In genomic region chr6:41730531-41731436, GRCh38 we compare ENCODE assay signal across 9 cellular contexts. TPM values are rescaled to one million over a fixed set of nuclear protein-coding genes. Genes with fewer than 3 reads are reported as not detected.
DNase-seq lines count a peak whose midpoint lies in the region; ATAC-seq, FAIRE-seq and TF ChIP-seq lines count a peak whose summit lies in the region.
"Had no signal": no experiment of that assay in that cellular context is flagged by ENCODE, and none has a peak within 500 bp of the region (broad histone marks: within the 10 kb centered on the region; RNA-seq: fewer than 3 reads in every experiment).

No MANE protein-coding gene starts in this region.

- 60% methylated on average over 1 of the region's 9 CpGs; no CpG with 5 or more reads in 1 of the 2 experiments for WGBS in IMR-90 (ENCODE audit: extremely low coverage in 2 of 2, insufficient read length in 1 of 2), 2 experiments
- 8% methylated on average over 9 of the region's 9 CpGs for WGBS in K562 (ENCODE audit: insufficient coverage, low coverage, missing lambda C conversion rate)
- WGBS in neuronal stem cell (ENCODE audit: extremely low coverage in 2 of 2, insufficient read length in 2 of 2, insufficient replicate concordance in 1 of 2), 2 donors: no CpG with 5 or more reads among the region's 9 CpGs

- H2AK5ac ChIP-seq in IMR-90 (ENCODE audit: low read depth, low read length) (peak overlapping the region; percentile 44), neuronal stem cell (ENCODE audit: low read depth, low read length) (no peak overlapping the region)

- no peaks in the 10 kb centered on the region for H3K9me3 ChIP-seq in DOHH2 (ENCODE audit: control insufficient read depth, insufficient read depth, low read length)
- H3K9me3 ChIP-seq in IMR-90 (ENCODE audit: control insufficient read depth, insufficient read depth, low read length): no peaks in the 10 kb centered on the region
- no peaks in the 10 kb centered on the region for H3K9me3 ChIP-seq in K562 (replicated peaks; ENCODE audit: control insufficient read depth, insufficient read depth, low read depth, low read length)
- H3K9me3 ChIP-seq in neuronal stem cell (replicated peaks in 1 of 2; ENCODE audit: control insufficient read depth in 2 of 2, insufficient read depth in 1 of 2, low read depth in 1 of 2, low read length in 2 of 2): no peaks in the 10 kb centered on the region
- H3K9me3 ChIP-seq: colonic mucosa had no signal

- peaks cover 38% of the 10 kb centered on the region for H3K36me3 ChIP-seq in DOHH2 (ENCODE audit: control insufficient read depth, low read length)
- H3K36me3 ChIP-seq in IMR-90 (ENCODE audit: control insufficient read depth, insufficient read depth, low read length): no peaks in the 10 kb centered on the region
- no peaks in the 10 kb centered on the region for H3K36me3 ChIP-seq in K562 (ENCODE audit: control insufficient read depth, insufficient read depth, low read length)
- no peaks in the 10 kb centered on the region for H3K36me3 ChIP-seq in neuronal stem cell (replicated peaks in 1 of 2; ENCODE audit: control insufficient read depth in 2 of 2, insufficient read depth in 2 of 2, low read length in 2 of 2)
- H3K36me3 ChIP-seq: colonic mucosa had no signal

- H2BK15ac ChIP-seq in IMR-90 (ENCODE audit: low read depth, low read length): no peak overlapping the region
- no peak overlapping the region for H2BK15ac ChIP-seq in neuronal stem cell (ENCODE audit: low read length)

- peak overlapping the region; percentile 23 for H2AK9ac ChIP-seq in IMR-90 (replicated peaks; ENCODE audit: low read depth, low read length, poor library complexity)

- DNase-seq in IMR-90: no peak
- DNase-seq in K562 (ENCODE audit: extremely low read depth in 1 of 4, low spot score in 3 of 4): no peak
- DNase-seq in neuronal stem cell (ENCODE audit: low spot score): no peak
- no peak for DNase-seq in stimulated activated naive CD4-positive, alpha-beta T cell treated with Interleukin-2 at 50 U/mL for 16 hours (lab: John Stamatoyannopoulos, UW)
- DNase-seq: colonic mucosa had no signal

- no peak overlapping the region for H2BK12ac ChIP-seq in neuronal stem cell (ENCODE audit: low read length)

- H3K18ac ChIP-seq in IMR-90 (ENCODE audit: low read depth, low read length) (no peak overlapping the region), neuronal stem cell (ENCODE audit: low read length) (no peak overlapping the region)

- no peak overlapping the region for H3K9ac ChIP-seq in IMR-90 (ENCODE audit: low read depth, low read length)
- H3K9ac ChIP-seq in K562 (ENCODE audit: insufficient read depth in 1 of 2, low read depth in 2 of 2, low read length in 2 of 2): no peak overlapping the region; a peak in 1 of 4 replicates
- no peak overlapping the region for H3K9ac ChIP-seq in neuronal stem cell (ENCODE audit: low read depth, low read length, poor library complexity)

- TF ChIP-seq CTCF in DOHH2 (IDR thresholded peaks at IDR 0.05; ENCODE audit: low read depth, low read length, poor library complexity, severe bottlenecking): no peak
- no peak for TF ChIP-seq CTCF in IMR-90 (conservative IDR thresholded peaks at IDR 0.05; ENCODE audit: low read depth, low read length)
- TF ChIP-seq CTCF in K562 (IDR thresholded peaks at IDR 0.05 in 2 of 3, conservative IDR thresholded peaks at IDR 0.05 in 1 of 3; ENCODE audit: insufficient read depth in 2 of 3, low read depth in 1 of 3, low read length in 3 of 3): no peak

- peaks cover 79% of the 10 kb centered on the region for H3K4me1 ChIP-seq in DOHH2 (ENCODE audit: control insufficient read depth, low read length)
- peaks cover 18% of the 10 kb centered on the region for H3K4me1 ChIP-seq in IMR-90 (ENCODE audit: control insufficient read depth, insufficient read depth, low read length)
- peaks cover 2 to 34% of the 10 kb centered on the region in 2 experiments for H3K4me1 ChIP-seq in K562 (replicated peaks in 1 of 2; ENCODE audit: control insufficient read depth in 2 of 2, insufficient read depth in 2 of 2, low read length in 2 of 2)
- H3K4me1 ChIP-seq in neuronal stem cell (ENCODE audit: control insufficient read depth in 2 of 2, insufficient read depth in 1 of 2, low read depth in 1 of 2, low read length in 2 of 2): peaks cover 8 to 14% of the 10 kb centered on the region in 2 donors

- ATAC-seq in IMR-90 (ENCODE audit: low read depth): no peak
- no peak for ATAC-seq in K562
- ATAC-seq in esophagus mucosa: no peak
- ATAC-seq in HG02588 (IDR thresholded peaks at IDR 0.05; ENCODE audit: unreplicated experiment): no peak
- no peak for ATAC-seq in GM21825 (IDR thresholded peaks at IDR 0.05; ENCODE audit: unreplicated experiment)

- no peak overlapping the region for H2BK120ac ChIP-seq in IMR-90 (ENCODE audit: low read depth, low read length)
- H2BK120ac ChIP-seq in neuronal stem cell (ENCODE audit: low read depth, low read length): no peak overlapping the region

- TF ChIP-seq POLR2A in IMR-90 (IDR thresholded peaks at IDR 0.05; ENCODE audit: low read depth, low read length) (no peak), K562 (conservative IDR thresholded peaks at IDR 0.05) (no peak)

- 0 out of 2 replicates have a peak overlapping the region, but pooled peaks have one; percentile 23 for H3K14ac ChIP-seq in IMR-90 (replicated peaks; ENCODE audit: low read depth, low read length)
- H3K14ac ChIP-seq in neuronal stem cell (ENCODE audit: low read length): peak overlapping the region; percentile 9

- H4K8ac ChIP-seq in IMR-90 (ENCODE audit: low read depth in 2 of 2, low read length in 2 of 2) (no peak overlapping the region; a peak in 1 of 4 replicates), neuronal stem cell (ENCODE audit: low read depth, low read length) (no peak overlapping the region)

- no peak for TF ChIP-seq EP300 in K562 (IDR thresholded peaks at IDR 0.05; ENCODE audit: low read length)

- CTCF ChIA-PET in IMR-90 (lab: Yijun Ruan, JAX): no interaction called here
- CTCF ChIA-PET in K562 (lab: Yijun Ruan, JAX; ENCODE audit: low intra/inter-chr PET ratio): no interaction called here

- H4K5ac ChIP-seq in IMR-90 (ENCODE audit: low read depth, low read length): no peak overlapping the region

- no peak for FAIRE-seq in K562 (lab: Jason Lieb, UNC)

- H3K4me3 ChIP-seq in DOHH2 (ENCODE audit: low read length): peak overlapping the region; percentile 96
- H3K4me3 ChIP-seq in IMR-90 (ENCODE audit: insufficient read depth, low read depth, low read length): no peak overlapping the region
- no peak overlapping the region for H3K4me3 ChIP-seq in K562
- H3K4me3 ChIP-seq in neuronal stem cell (ENCODE audit: low read length in 2 of 2): peak overlapping the region in 1 of 2 donors; percentile 25
- H3K4me3 ChIP-seq: colonic mucosa had no signal

- H4K91ac ChIP-seq in IMR-90 (ENCODE audit: insufficient read depth, low read depth, low read length): no peak overlapping the region
- no peak overlapping the region for H4K91ac ChIP-seq in neuronal stem cell (ENCODE audit: low read depth, low read length, poor library complexity)

- no peaks in the 10 kb centered on the region for H3K9me2 ChIP-seq in DOHH2 (replicated peaks; ENCODE audit: control insufficient read depth, low read length)

- peaks cover 6 to 23% of the 10 kb centered on the region in 2 experiments; a peak in 2 of 4 replicates for H3K79me1 ChIP-seq in IMR-90 (ENCODE audit: low read depth in 1 of 2, low read length in 2 of 2)
- no peaks in the 10 kb centered on the region for H3K79me1 ChIP-seq in neuronal stem cell (ENCODE audit: low read depth, low read length)

- H3F3A ChIP-seq in DOHH2 (ENCODE audit: control insufficient read depth, insufficient read depth): peaks cover 3% of the 10 kb centered on the region; the same call in 1 of the 2 replicates

- H2AFZ ChIP-seq in IMR-90 (replicated peaks; ENCODE audit: low read length, poor library complexity): peak overlapping the region; percentile 8
- H2AFZ ChIP-seq in K562 (ENCODE audit: low read depth, low read length): no peak overlapping the region
- H2AFZ ChIP-seq in neuronal stem cell (ENCODE audit: low read length): no peak overlapping the region

- H3K56ac ChIP-seq in IMR-90 (ENCODE audit: extremely low read depth, insufficient read depth, low read length): no peak overlapping the region

- H3K79me2 ChIP-seq in DOHH2 (ENCODE audit: control insufficient read depth, low read length): peaks cover 79% of the 10 kb centered on the region
- no peaks in the 10 kb centered on the region for H3K79me2 ChIP-seq in K562 (ENCODE audit: control insufficient read depth, insufficient read depth, low read length)

- H3K9me1 ChIP-seq in IMR-90 (ENCODE audit: insufficient read depth, low read length) (peaks cover 7% of the 10 kb centered on the region; the same call in 1 of the 2 replicates), K562 (ENCODE audit: control insufficient read depth, insufficient read depth, low read length) (no peaks in the 10 kb centered on the region)

- TF ChIP-seq RAD21 in IMR-90 (IDR thresholded peaks at IDR 0.05; ENCODE audit: low read length) (no peak), K562 (CRISPR knock-in tag; conservative IDR thresholded peaks at IDR 0.05 in 1 of 2, IDR thresholded peaks at IDR 0.05 in 1 of 2) (no peak)

- H2BK20ac ChIP-seq in IMR-90 (ENCODE audit: low read depth, low read length): no peak overlapping the region

- H3K23ac ChIP-seq in IMR-90 (ENCODE audit: low read depth, low read length) (no peak overlapping the region; the same call in 1 of the 2 replicates), neuronal stem cell (ENCODE audit: low read depth, low read length, poor library complexity) (no peak overlapping the region)

- dilution Hi-C loops in IMR-90 (cut with HindIII; ENCODE audit: low sequenced_read_pairs, unreplicated experiment): no loop called here

- H2BK5ac ChIP-seq in IMR-90 (ENCODE audit: low read depth, low read length, poor library complexity, severe bottlenecking) (no peak overlapping the region), neuronal stem cell (ENCODE audit: low read length) (no peak overlapping the region)

- H3K4ac ChIP-seq in IMR-90 (ENCODE audit: low read depth, low read length): peak overlapping the region; percentile 24
- H3K4ac ChIP-seq in neuronal stem cell (ENCODE audit: low read length): no peak overlapping the region

- POLR2A ChIA-PET in IMR-90 (lab: Charles Lee; ENCODE audit: unreplicated experiment) (interaction anchor here (0.5 kb wide), 1 partner anchor 295 kb away, joined by 3 read pairs; no protein-coding TSS in a partner anchor), K562 (lab: Yijun Ruan, JAX) (interaction anchor here (0.6 to 0.8 kb wide), 4 partner anchors 11 to 616 kb away, joined by 3 to 5 read pairs (median 3); no protein-coding TSS in a partner anchor)

- in situ Hi-C loops in IMR-90 (cut with MboI; ENCODE audit: low sequenced_read_pairs): no loop called here
- in situ Hi-C loops in K562 (cut with MboI): no loop called here

- no peaks in the 10 kb centered on the region for H3K27me3 ChIP-seq in DOHH2 (ENCODE audit: control insufficient read depth, low read length)
- no peaks in the 10 kb centered on the region for H3K27me3 ChIP-seq in IMR-90 (ENCODE audit: control insufficient read depth, insufficient read depth, low read length)
- H3K27me3 ChIP-seq in K562 (ENCODE audit: control insufficient read depth in 2 of 2, insufficient read depth in 2 of 2, low read length in 2 of 2): peaks cover 0 to 32% of the 10 kb centered on the region in 2 experiments; a peak in 2 of 5 replicates
- H3K27me3 ChIP-seq in neuronal stem cell (ENCODE audit: control insufficient read depth in 3 of 3, insufficient read depth in 3 of 3, low read depth in 1 of 3, low read length in 3 of 3): peaks cover 0 to 65% (median 24%) of the 10 kb centered on the region in 3 experiments
- H3K27me3 ChIP-seq: colonic mucosa had no signal

- intact Hi-C loops in IMR-90 (cut with micrococcal nuclease): no loop called here
- intact Hi-C loops in K562 (cut with micrococcal nuclease): no loop called here

- H3K27ac ChIP-seq in DOHH2 (ENCODE audit: low read depth, low read length): no peak overlapping the region
- no peak overlapping the region for H3K27ac ChIP-seq in IMR-90 (ENCODE audit: insufficient read depth, low read length)
- no peak overlapping the region for H3K27ac ChIP-seq in K562 (ENCODE audit: extremely low read depth, low read depth, low read length)
- H3K27ac ChIP-seq in neuronal stem cell (replicated peaks; ENCODE audit: low read length): no peak overlapping the region
- H3K27ac ChIP-seq: colonic mucosa had no signal

- BruUV-seq in IMR-90 (replicated peaks; lab: Mats Ljungman, UMichigan): no TSS peak
- no TSS peak for BruUV-seq in K562 (replicated peaks; lab: Mats Ljungman, UMichigan)

- peak overlapping the region; percentile 98 for H3K4me2 ChIP-seq in DOHH2 (ENCODE audit: low read length)
- no peak overlapping the region for H3K4me2 ChIP-seq in IMR-90 (ENCODE audit: low read depth, low read length)
- no peak overlapping the region for H3K4me2 ChIP-seq in K562 (ENCODE audit: insufficient read depth, low read length)
- H3K4me2 ChIP-seq in neuronal stem cell (ENCODE audit: insufficient read depth, low read length, poor library complexity, severe bottlenecking): no peak overlapping the region

- H4K20me1 ChIP-seq in DOHH2 (ENCODE audit: control insufficient read depth, insufficient read depth, low read depth, low read length) (no peaks in the 10 kb centered on the region), IMR-90 (ENCODE audit: insufficient read depth, low read length) (no peaks in the 10 kb centered on the region), K562 (replicated peaks; ENCODE audit: control insufficient read depth, insufficient read depth, low read length) (peaks cover 4% of the 10 kb centered on the region)

RNA-seq across cellular contexts. Expression of gene TFEB, which starts 4.6 kb away (rescaled TPM):
- 4.4 and 4.5 TPM in 2 replicates for total RNA-seq in IMR-90 (2012; rRNA removed)
- polyA plus RNA-seq in IMR-90 (2012; rRNA removed): 4.7 and 4.9 TPM in 2 replicates
- 3.7 and 4.9 TPM in 2 replicates for polyA plus RNA-seq in IMR-90 (2012; cell fraction: cytosol; rRNA removed)
- polyA plus RNA-seq in IMR-90 (2012; cell fraction: nucleus; rRNA removed; ENCODE audit: low replicate concordance): 8.0 and 14.7 TPM in 2 replicates
- 2.1 and 8.5 TPM in 2 replicates for total RNA-seq in K562 (2011; cell fraction: chromatin; rRNA removed; ENCODE audit: low replicate concordance)
- 4.5 and 5.3 TPM in 2 replicates for total RNA-seq in K562 (2011; cell fraction: nucleolus; rRNA removed)
- total RNA-seq in K562 (2011; cell fraction: nucleoplasm; rRNA removed): 3.0 and 3.6 TPM in 2 replicates
- 3.8 and 4.4 TPM in 2 replicates for total RNA-seq in K562 (2014; rRNA removed)
- total RNA-seq in K562 (2014; rRNA removed; fragmentation: Illumina TruSeq; extraction: Trizol): 0.64 and 0.84 TPM in 2 replicates
- 1.1 TPM in 2 replicates for total RNA-seq in K562 (2015; rRNA removed; fragmentation: Illumina TruSeq; extraction: Trizol)
- total RNA-seq in K562 (2021): 3.6 and 4.7 TPM in 2 replicates
- polyA plus RNA-seq in K562 (2011; rRNA removed): 2.0 and 4.4 TPM in 2 replicates
- 3.6 and 5.6 TPM in 2 replicates for polyA plus RNA-seq in K562 (2011; cell fraction: cytosol; rRNA removed)
- polyA plus RNA-seq in K562 (2011; cell fraction: nucleus; rRNA removed): 2.6 and 4.3 TPM in 2 replicates
- 1.7 and 3.4 TPM in 2 replicates for polyA plus RNA-seq in K562 (2012)
- polyA plus RNA-seq in K562 (2014; fragmentation: Illumina TruSeq; extraction: Trizol): 2.0 TPM in 2 replicates
- polyA plus RNA-seq in K562 (2014; fragmentation: Nextera tagmentation; extraction: Ambion mirVana): under 1 TPM; 0.04 to 0.07 TPM
- polyA plus RNA-seq in K562 (2014; rRNA removed): 1.8 and 2.4 TPM in 2 replicates
- polyA minus RNA-seq in K562 (2011; rRNA and poly(A)+ RNA removed): 1.3 and 2.2 TPM in 2 replicates
- polyA minus RNA-seq in K562 (2011; cell fraction: cytosol; rRNA and poly(A)+ RNA removed): 2.2 and 3.1 TPM in 2 replicates
- 2.3 and 2.7 TPM in 2 replicates for polyA minus RNA-seq in K562 (2011; cell fraction: nucleus; rRNA and poly(A)+ RNA removed)
- polyA plus RNA-seq in neuronal stem cell (2013, experiment 1 of 2): 1.1 TPM
- polyA plus RNA-seq in neuronal stem cell (2013, experiment 2 of 2): 1.1 TPM
- total RNA-seq in esophagus mucosa: 10.9 TPM

RNA-seq across cellular contexts. Expression of gene PGC, which starts 16.4 kb away (rescaled TPM):
- total RNA-seq in IMR-90 (2012; rRNA removed) (not detected in 2 replicates), K562 (2014; rRNA removed) (not detected in 2 replicates), K562 (2014; rRNA removed; fragmentation: Illumina TruSeq; extraction: Trizol) (not detected in 2 replicates), K562 (2015; rRNA removed; fragmentation: Illumina TruSeq; extraction: Trizol) (not detected in 2 replicates), K562 (2021) (0.40 and 0.81 TPM in 2 replicates), esophagus mucosa (not detected)
- polyA plus RNA-seq in IMR-90 (2012; rRNA removed) (not detected in 2 replicates), K562 (2011; rRNA removed) (not detected in 2 replicates), K562 (2014; fragmentation: Illumina TruSeq; extraction: Trizol) (not detected in 2 replicates), K562 (2014; fragmentation: Nextera tagmentation; extraction: Ambion mirVana) (under 1 TPM in 1 of 2 experiments, not detected in 1; 0.17 TPM), K562 (2014; rRNA removed) (not detected in 2 replicates)
- polyA plus RNA-seq in IMR-90 (2012; cell fraction: cytosol; rRNA removed): not detected in 2 replicates
- not detected in 2 replicates for polyA plus RNA-seq in IMR-90 (2012; cell fraction: nucleus; rRNA removed; ENCODE audit: low replicate concordance)
- total RNA-seq in K562 (2011; cell fraction: chromatin; rRNA removed; ENCODE audit: low replicate concordance): not detected in 2 replicates
- total RNA-seq in K562 (2011; cell fraction: nucleolus; rRNA removed): not detected in 2 replicates
- total RNA-seq in K562 (2011; cell fraction: nucleoplasm; rRNA removed): not detected in 2 replicates
- 0.03 TPM in 1 of 2 replicates, not detected in the other for polyA plus RNA-seq in K562 (2011; cell fraction: cytosol; rRNA removed)
- polyA plus RNA-seq in K562 (2011; cell fraction: nucleus; rRNA removed): not detected in 2 replicates
- polyA plus RNA-seq in K562 (2012): not detected in 2 replicates
- not detected in 2 replicates for polyA minus RNA-seq in K562 (2011; rRNA and poly(A)+ RNA removed)
- 2.1 TPM in 1 of 2 replicates, not detected in the other for polyA minus RNA-seq in K562 (2011; cell fraction: cytosol; rRNA and poly(A)+ RNA removed)
- not detected in 2 replicates for polyA minus RNA-seq in K562 (2011; cell fraction: nucleus; rRNA and poly(A)+ RNA removed)
- polyA plus RNA-seq in neuronal stem cell (2013, experiment 1 of 2): 0.03 TPM
- 0.07 TPM for polyA plus RNA-seq in neuronal stem cell (2013, experiment 2 of 2)

RNA-seq across cellular contexts. Expression of gene FRS3, which starts 48.9 kb away (rescaled TPM):
- total RNA-seq in IMR-90 (2012; rRNA removed) (0.28 and 0.54 TPM in 2 replicates), K562 (2014; rRNA removed) (1.7 and 3.1 TPM in 2 replicates), K562 (2014; rRNA removed; fragmentation: Illumina TruSeq; extraction: Trizol) (0.45 and 1.0 TPM in 2 replicates), K562 (2015; rRNA removed; fragmentation: Illumina TruSeq; extraction: Trizol) (1.1 and 1.8 TPM in 2 replicates), K562 (2021) (3.1 and 3.3 TPM in 2 replicates), esophagus mucosa (2.2 TPM)
- polyA plus RNA-seq in IMR-90 (2012; rRNA removed) (3.8 and 4.3 TPM in 2 replicates), K562 (2011; rRNA removed) (3.0 and 4.2 TPM in 2 replicates), K562 (2014; fragmentation: Illumina TruSeq; extraction: Trizol) (1.6 and 3.0 TPM in 2 replicates), K562 (2014; fragmentation: Nextera tagmentation; extraction: Ambion mirVana) (under 1 TPM; 0.03 to 0.06 TPM), K562 (2014; rRNA removed) (3.4 and 3.7 TPM in 2 replicates)
- polyA plus RNA-seq in IMR-90 (2012; cell fraction: cytosol; rRNA removed): 2.6 and 3.8 TPM in 2 replicates
- 11.0 and 15.2 TPM in 2 replicates for polyA plus RNA-seq in IMR-90 (2012; cell fraction: nucleus; rRNA removed; ENCODE audit: low replicate concordance)
- 3.2 and 6.0 TPM in 2 replicates for total RNA-seq in K562 (2011; cell fraction: chromatin; rRNA removed; ENCODE audit: low replicate concordance)
- total RNA-seq in K562 (2011; cell fraction: nucleolus; rRNA removed): 4.7 and 5.5 TPM in 2 replicates
- 3.2 and 3.7 TPM in 2 replicates for total RNA-seq in K562 (2011; cell fraction: nucleoplasm; rRNA removed)
- polyA plus RNA-seq in K562 (2011; cell fraction: cytosol; rRNA removed): 4.3 and 6.5 TPM in 2 replicates
- polyA plus RNA-seq in K562 (2011; cell fraction: nucleus; rRNA removed): 8.1 and 10.8 TPM in 2 replicates
- 1.5 and 4.5 TPM in 2 replicates for polyA plus RNA-seq in K562 (2012)
- 0.84 and 0.95 TPM in 2 replicates for polyA minus RNA-seq in K562 (2011; rRNA and poly(A)+ RNA removed)
- 0.82 and 1.0 TPM in 2 replicates for polyA minus RNA-seq in K562 (2011; cell fraction: cytosol; rRNA and poly(A)+ RNA removed)
- polyA minus RNA-seq in K562 (2011; cell fraction: nucleus; rRNA and poly(A)+ RNA removed): 1.6 and 1.8 TPM in 2 replicates
- polyA plus RNA-seq in neuronal stem cell (2013, experiment 1 of 2): 8.3 TPM
- 8.2 TPM for polyA plus RNA-seq in neuronal stem cell (2013, experiment 2 of 2)

RNA-seq across cellular contexts. Expression of gene PRICKLE4, which starts 49.8 kb away (rescaled TPM):
- not detected in 2 replicates for total RNA-seq in IMR-90 (2012; rRNA removed)
- polyA plus RNA-seq in IMR-90 (2012; rRNA removed): 0.72 and 0.99 TPM in 2 replicates
- polyA plus RNA-seq in IMR-90 (2012; cell fraction: cytosol; rRNA removed): 0.24 and 0.64 TPM in 2 replicates
- 8.3 and 34.1 TPM in 2 replicates for polyA plus RNA-seq in IMR-90 (2012; cell fraction: nucleus; rRNA removed; ENCODE audit: low replicate concordance)
- total RNA-seq in K562 (2011; cell fraction: chromatin; rRNA removed; ENCODE audit: low replicate concordance): 6.0 and 13.5 TPM in 2 replicates
- 5.4 and 6.8 TPM in 2 replicates for total RNA-seq in K562 (2011; cell fraction: nucleolus; rRNA removed)
- total RNA-seq in K562 (2011; cell fraction: nucleoplasm; rRNA removed): 4.6 and 6.0 TPM in 2 replicates
- total RNA-seq in K562 (2014; rRNA removed): 1.3 TPM in 1 of 2 replicates, not detected in the other
- total RNA-seq in K562 (2014; rRNA removed; fragmentation: Illumina TruSeq; extraction: Trizol): not detected in 2 replicates
- total RNA-seq in K562 (2015; rRNA removed; fragmentation: Illumina TruSeq; extraction: Trizol): not detected in 2 replicates
- total RNA-seq in K562 (2021): 0.20 and 0.87 TPM in 2 replicates
- 0.32 and 0.54 TPM in 2 replicates for polyA plus RNA-seq in K562 (2011; rRNA removed)
- polyA plus RNA-seq in K562 (2011; cell fraction: cytosol; rRNA removed): 0.07 and 0.19 TPM in 2 replicates
- polyA plus RNA-seq in K562 (2011; cell fraction: nucleus; rRNA removed): 12.6 and 13.9 TPM in 2 replicates
- 1.9 and 2.0 TPM in 2 replicates for polyA plus RNA-seq in K562 (2012)
- not detected in 2 replicates for polyA plus RNA-seq in K562 (2014; fragmentation: Illumina TruSeq; extraction: Trizol)
- not detected for polyA plus RNA-seq in K562 (2014; fragmentation: Nextera tagmentation; extraction: Ambion mirVana)
- polyA plus RNA-seq in K562 (2014; rRNA removed): 0.27 and 1.7 TPM in 2 replicates
- 0.56 TPM in 1 of 2 replicates, not detected in the other for polyA minus RNA-seq in K562 (2011; rRNA and poly(A)+ RNA removed)
- polyA minus RNA-seq in K562 (2011; cell fraction: cytosol; rRNA and poly(A)+ RNA removed): not detected in 2 replicates
- polyA minus RNA-seq in K562 (2011; cell fraction: nucleus; rRNA and poly(A)+ RNA removed): 3.9 and 7.4 TPM in 2 replicates
- polyA plus RNA-seq in neuronal stem cell (2013, experiment 1 of 2): 0.59 TPM
- polyA plus RNA-seq in neuronal stem cell (2013, experiment 2 of 2): 1.0 TPM
- total RNA-seq in esophagus mucosa: 2.2 TPM

RNA-seq across cellular contexts. Expression of gene TOMM6, which starts 56.7 kb away (rescaled TPM):
- total RNA-seq in IMR-90 (2012; rRNA removed) (120 and 128 TPM in 2 replicates), K562 (2014; rRNA removed) (377 and 380 TPM in 2 replicates), K562 (2014; rRNA removed; fragmentation: Illumina TruSeq; extraction: Trizol) (754 and 831 TPM in 2 replicates), K562 (2015; rRNA removed; fragmentation: Illumina TruSeq; extraction: Trizol) (736 and 780 TPM in 2 replicates), K562 (2021) (677 and 726 TPM in 2 replicates), esophagus mucosa (189 TPM)
- polyA plus RNA-seq in IMR-90 (2012; rRNA removed) (204 and 227 TPM in 2 replicates), K562 (2011; rRNA removed) (955 and 1,065 TPM in 2 replicates), K562 (2014; fragmentation: Illumina TruSeq; extraction: Trizol) (1,747 and 2,097 TPM in 2 replicates), K562 (2014; fragmentation: Nextera tagmentation; extraction: Ambion mirVana) (1,000 to 10,000 TPM; 1,746 to 1,760 TPM), K562 (2014; rRNA removed) (1,029 and 1,276 TPM in 2 replicates)
- polyA plus RNA-seq in IMR-90 (2012; cell fraction: cytosol; rRNA removed): 153 and 242 TPM in 2 replicates
- polyA plus RNA-seq in IMR-90 (2012; cell fraction: nucleus; rRNA removed; ENCODE audit: low replicate concordance): 16.5 and 124 TPM in 2 replicates
- total RNA-seq in K562 (2011; cell fraction: chromatin; rRNA removed; ENCODE audit: low replicate concordance): 49.6 and 52.2 TPM in 2 replicates
- 78.5 and 85.9 TPM in 2 replicates for total RNA-seq in K562 (2011; cell fraction: nucleolus; rRNA removed)
- 108 and 156 TPM in 2 replicates for total RNA-seq in K562 (2011; cell fraction: nucleoplasm; rRNA removed)
- 1,189 and 1,772 TPM in 2 replicates for polyA plus RNA-seq in K562 (2011; cell fraction: cytosol; rRNA removed)
- 229 and 402 TPM in 2 replicates for polyA plus RNA-seq in K562 (2011; cell fraction: nucleus; rRNA removed)
- polyA plus RNA-seq in K562 (2012): 464 and 1,133 TPM in 2 replicates
- 270 and 271 TPM in 2 replicates for polyA minus RNA-seq in K562 (2011; rRNA and poly(A)+ RNA removed)
- 123 and 140 TPM in 2 replicates for polyA minus RNA-seq in K562 (2011; cell fraction: cytosol; rRNA and poly(A)+ RNA removed)
- polyA minus RNA-seq in K562 (2011; cell fraction: nucleus; rRNA and poly(A)+ RNA removed): 28.3 and 62.3 TPM in 2 replicates
- polyA plus RNA-seq in neuronal stem cell (2013, experiment 1 of 2): 238 TPM
- polyA plus RNA-seq in neuronal stem cell (2013, experiment 2 of 2): 259 TPM
